19 cellular contexts compared by ENCODE assay signal in the genomic region with DNA sequence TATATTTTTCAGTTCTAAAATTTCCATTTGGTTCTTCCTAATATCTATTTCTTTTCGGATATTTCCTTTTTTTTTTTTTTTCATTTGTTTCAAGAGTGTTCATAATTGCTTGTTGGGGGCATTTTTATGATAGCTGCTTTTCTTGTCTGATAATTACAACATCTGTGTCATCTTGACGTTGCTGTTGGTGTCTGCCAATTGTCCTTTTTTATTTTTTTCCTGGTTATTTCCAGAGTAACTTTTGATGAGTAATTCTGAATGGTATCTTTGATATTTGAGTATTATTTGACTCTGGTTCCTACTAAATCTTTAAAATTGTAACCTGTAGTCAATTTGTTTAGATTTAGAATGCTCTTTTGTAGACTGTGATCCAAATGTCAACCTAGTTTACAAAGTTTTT. TPM values are rescaled to one million over a fixed set of nuclear protein-coding genes. Genes with fewer than 3 reads are reported as not detected.
DNase-seq lines count a peak whose midpoint lies in the region; ATAC-seq, FAIRE-seq and TF ChIP-seq lines count a peak whose summit lies in the region.
"Had no signal": no experiment of that assay in that cellular context is flagged by ENCODE, and none has a peak within 500 bp of the region (broad histone marks: within the 10 kb centered on the region; RNA-seq: fewer than 3 reads in every experiment).

No MANE protein-coding gene starts in this region.

- H4K20me1 ChIP-seq in hepatocyte (ENCODE audit: insufficient read depth, poor library complexity, severe bottlenecking) = no peaks in the 10 kb centered on the region

- no peaks in the 10 kb centered on the region for H3K9me2 ChIP-seq in hepatocyte (replicated peaks; ENCODE audit: insufficient read depth)

- H3K27me3 ChIP-seq in hepatocyte = no peaks in the 10 kb centered on the region

- TF ChIP-seq CTCF in AG10803 (conservative IDR thresholded peaks at IDR 0.05; ENCODE audit: low read length) (no peak), fibroblast of pulmonary artery (IDR thresholded peaks at IDR 0.05; ENCODE audit: low read length, missing control alignments) (no peak), hepatocyte (IDR thresholded peaks at IDR 0.05; ENCODE audit: poor library complexity) (no peak), type B pancreatic cell (conservative IDR thresholded peaks at IDR 0.05) (no peak)

- DNase-seq in AG10803 (ENCODE audit: low read depth) (peak; percentile 67), GM04504 (ENCODE audit: low read depth) (peak; percentile 27), RCC 7860 (ENCODE audit: low spot score) (no peak), fibroblast of pulmonary artery (ENCODE audit: low read depth) (peak; percentile 18), NCI-H69 (lab: John Stamatoyannopoulos, UW) (no peak), hepatocyte (ENCODE audit: low spot score) (no peak), type B pancreatic cell (ENCODE audit: extremely low spot score, unreplicated experiment) (no peak)
- DNase-seq: C1 segment of cervical spinal cord; CD8-positive, alpha-beta memory T cell; NCI-H1417; NCI-H187; NCI-H2107; NCI-H510A treated with DMSO at 0.1 percent for 48 hours; SIG-M5 had no signal

- H3K9me3 Mint-ChIP-seq in type B pancreatic cell = no peaks in the 10 kb centered on the region
- H3K9me3 Mint-ChIP-seq: CD8-positive, alpha-beta memory T cell had no signal

- no peaks in the 10 kb centered on the region for H3K4me1 ChIP-seq in hepatocyte (ENCODE audit: insufficient read depth)

- no peak overlapping the region for H3K27ac Mint-ChIP-seq in type B pancreatic cell

- ATAC-seq in HG02798 (IDR thresholded peaks at IDR 0.05; ENCODE audit: poor library complexity, unreplicated experiment) = no peak
- ATAC-seq: A549, K562 had no signal

- no peaks in the 10 kb centered on the region for H3K79me2 ChIP-seq in hepatocyte

- H3K4me3 ChIP-seq in AG10803 (ENCODE audit: low read length) (no peak overlapping the region), fibroblast of pulmonary artery (replicated peaks; ENCODE audit: low read depth, low read length) (no peak overlapping the region), hepatocyte (no peak overlapping the region)
- H3K4me3 ChIP-seq: A549, HAP-1, K562 had no signal

- no peaks in the 10 kb centered on the region for H3K36me3 ChIP-seq in hepatocyte (replicated peaks; ENCODE audit: insufficient read depth, low read depth)

- no peak overlapping the region for H3K4me3 Mint-ChIP-seq in type B pancreatic cell
- H3K4me3 Mint-ChIP-seq: CD8-positive, alpha-beta memory T cell had no signal

- peak; percentile 7 for FAIRE-seq in RCC 7860 (lab: Jason Lieb, UNC)
- FAIRE-seq: A549, K562 had no signal

- H2AFZ ChIP-seq in hepatocyte = no peak overlapping the region

- no peak overlapping the region for H3K4me2 ChIP-seq in hepatocyte
- H3K4me2 ChIP-seq: A549 had no signal

- H3K27me3 Mint-ChIP-seq in type B pancreatic cell = no peaks in the 10 kb centered on the region

- no peaks in the 10 kb centered on the region for H3K9me3 ChIP-seq in hepatocyte (ENCODE audit: low read depth)
- H3K9me3 ChIP-seq: A549, HAP-1 had no signal

- H3K4me1 Mint-ChIP-seq in type B pancreatic cell (ENCODE audit: unreplicated experiment) = no peaks in the 10 kb centered on the region
- H3K4me1 Mint-ChIP-seq: CD8-positive, alpha-beta memory T cell had no signal

- 40% methylated on average over 2 of the region's 2 CpGs for WGBS in hepatocyte (ENCODE audit: low lambda C conversion rate, missing lambda C conversion rate)

- H3K27ac ChIP-seq in hepatocyte = no peak overlapping the region
- H3K27ac ChIP-seq: A549, RWPE1 had no signal

- peaks cover 10% of the 10 kb centered on the region for H3K36me3 Mint-ChIP-seq in type B pancreatic cell

RNA-seq across cellular contexts. Expression of a gene that starts 51.3 kb away (rescaled TPM):
- 1.9 and 2.5 TPM in 2 replicates for total RNA-seq in hepatocyte
- 1.5 and 1.6 TPM in 2 replicates for polyA plus RNA-seq in hepatocyte
- 0.19 and 1.1 TPM in 2 replicates for total RNA-seq in type B pancreatic cell (ENCODE audit: low replicate concordance)
- total RNA-seq: CD8-positive, alpha-beta memory T cell; K562 had no signal
- polyA plus RNA-seq: A549, K562 had no signal

Comparison
In these comparisons a context has a peak if more than half of its experiments do, and no peak if none do; other contexts are left out.
1. DNase-seq: peak in AG10803 (single experiment), GM04504 (single experiment) and fibroblast of pulmonary artery (single experiment); none in RCC 7860 (single experiment), NCI-H69 (single experiment), hepatocyte (single experiment) and type B pancreatic cell (single experiment).